21 cellular contexts compared by ENCODE assay signal in the genomic region with DNA sequence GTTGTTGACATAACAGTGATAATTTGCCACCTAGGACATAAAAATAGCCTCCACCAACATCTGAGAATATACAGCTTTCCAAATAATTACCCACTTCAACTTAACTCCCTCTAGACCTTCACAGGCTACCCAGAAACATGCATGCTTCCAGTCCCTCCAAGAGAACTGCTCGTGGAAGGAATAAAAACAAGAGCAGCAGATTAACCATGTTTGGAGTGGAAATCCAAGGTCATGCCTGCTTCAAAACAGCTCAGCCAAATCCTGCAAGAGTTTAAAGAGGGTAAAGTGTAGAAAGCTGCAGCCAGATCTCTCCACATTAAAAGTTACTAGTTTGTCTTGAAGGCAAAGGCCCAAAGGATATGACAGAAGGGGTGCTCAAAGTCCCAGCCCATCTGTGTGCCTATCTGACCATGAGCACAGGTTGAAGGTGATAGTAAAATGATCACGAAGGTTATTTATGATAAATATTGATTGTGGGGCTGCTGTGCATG.
DNase-seq lines count a peak whose midpoint lies in the region; ATAC-seq and TF ChIP-seq lines count a peak whose summit lies in the region.
"Had no signal": no experiment of that assay in that cellular context is flagged by ENCODE, and none has a peak within 500 bp of the region (broad histone marks: within the 10 kb centered on the region; RNA-seq: fewer than 3 reads in every experiment).

No MANE protein-coding gene starts in this region.

- no peak overlapping the region for H3K27ac Mint-ChIP-seq in activated T-cell treated with anti-CD3 and anti-CD28 coated beads, Interleukin-2, amount 50 U/mL, for 72 hours
- H3K27ac Mint-ChIP-seq: CD4-positive, alpha-beta T cell; HFFc6 had no signal

- H3K27me3 Mint-ChIP-seq in activated T-cell treated with anti-CD3 and anti-CD28 coated beads, Interleukin-2, amount 50 U/mL, for 72 hours (ENCODE audit: low read depth) = no peaks in the 10 kb centered on the region

- no peak overlapping the region for H3K4me3 Mint-ChIP-seq in activated T-cell treated with anti-CD3 and anti-CD28 coated beads, Interleukin-2, amount 50 U/mL, for 72 hours
- H3K4me3 Mint-ChIP-seq: CD4-positive, alpha-beta T cell; HFFc6 had no signal

- H3K9ac ChIP-seq in stomach smooth muscle (ENCODE audit: low read length in 2 of 2) = no peak overlapping the region

- ATAC-seq in Right ventricle myocardium inferior (peak; percentile 11), left lobe of liver (peak; percentile 42), upper lobe of right lung (no peak)
- ATAC-seq in activated T-cell treated with anti-CD3 and anti-CD28 coated beads, Interleukin-2, amount 50 U/mL, for 72 hours (replicated peaks in 1 of 2) = no peak

- DNase-seq in Right ventricle myocardium inferior (ENCODE audit: missing footprints) (no peak), cardiac septum (ENCODE audit: low spot score) (no peak), left lobe of liver (ENCODE audit: low spot score) (no peak), activated gamma-delta T cell (lab: John Stamatoyannopoulos, UW) (no peak), NCI-H2107 (lab: John Stamatoyannopoulos, UW) (no peak), upper lobe of right lung (no peak)
- no peak for DNase-seq in activated T-cell treated with anti-CD3 and anti-CD28 coated beads, Interleukin-2, amount 50 U/mL, for 72 hours
- DNase-seq: 8988T; Calu3; CD4-positive, alpha-beta T cell; DMS53; HFFc6; IMR-90; Karpas-422; MM.1S; NCI-H1092 treated with DMSO at 0.1 percent for 48 hours; NCI-H226; NCI-H524 treated with DMSO at 0.1 percent for 48 hours; Peyer's patch had no signal

- H3K27me3 ChIP-seq in stomach smooth muscle (ENCODE audit: control insufficient read depth in 1 of 2, insufficient read depth in 2 of 2, low read length in 2 of 2) = no peaks in the 10 kb centered on the region
- no peaks in the 10 kb centered on the region for H3K27me3 ChIP-seq in upper lobe of right lung
- H3K27me3 ChIP-seq: BE2C, Peyer's patch had no signal

- intact Hi-C loops in Right ventricle myocardium inferior (cut with DNase I) (loop anchor here (5.0 kb wide), 1 partner anchor 107 kb away; no protein-coding TSS in a partner anchor), cardiac septum (cut with DNase I) (loop anchor here (5.0 kb wide), 1 partner anchor 127 kb away; no protein-coding TSS in a partner anchor), upper lobe of right lung (cut with DNase I) (no loop called here)

- no peaks in the 10 kb centered on the region for H3K4me1 Mint-ChIP-seq in activated T-cell treated with anti-CD3 and anti-CD28 coated beads, Interleukin-2, amount 50 U/mL, for 72 hours (ENCODE audit: low read depth)

- no peaks in the 10 kb centered on the region for H3K9me3 Mint-ChIP-seq in activated T-cell treated with anti-CD3 and anti-CD28 coated beads, Interleukin-2, amount 50 U/mL, for 72 hours
- H3K9me3 Mint-ChIP-seq: HFFc6 had no signal

- H3K9me3 ChIP-seq in stomach smooth muscle (ENCODE audit: control insufficient read depth in 2 of 2, low read length in 2 of 2) = no peaks in the 10 kb centered on the region
- H3K9me3 ChIP-seq in upper lobe of right lung = no peaks in the 10 kb centered on the region
- H3K9me3 ChIP-seq: BE2C, Peyer's patch had no signal

- H3K4me1 ChIP-seq in stomach smooth muscle (ENCODE audit: control insufficient read depth, insufficient read depth, low read length) (peaks cover 35% of the 10 kb centered on the region), upper lobe of right lung (no peaks in the 10 kb centered on the region)
- H3K4me1 ChIP-seq: BE2C, Peyer's patch had no signal

- H3K36me3 Mint-ChIP-seq in activated T-cell treated with anti-CD3 and anti-CD28 coated beads, Interleukin-2, amount 50 U/mL, for 72 hours (ENCODE audit: insufficient read depth in 2 of 2) = no peaks in the 10 kb centered on the region

- peak overlapping the region; percentile 49 for H3K27ac ChIP-seq in stomach smooth muscle (ENCODE audit: low read length)
- no peak overlapping the region for H3K27ac ChIP-seq in upper lobe of right lung
- H3K27ac ChIP-seq: Peyer's patch had no signal

- no peaks in the 10 kb centered on the region for H3K36me3 ChIP-seq in stomach smooth muscle (ENCODE audit: control insufficient read depth in 2 of 2, insufficient read depth in 2 of 2, low read length in 2 of 2)
- H3K36me3 ChIP-seq in upper lobe of right lung = no peaks in the 10 kb centered on the region
- H3K36me3 ChIP-seq: Peyer's patch had no signal

- TF ChIP-seq CTCF in upper lobe of right lung (IDR thresholded peaks at IDR 0.05) = no peak

- H3K4me3 ChIP-seq in stomach smooth muscle (ENCODE audit: low read length in 2 of 2) (peak overlapping the region; percentile 15 to 28), upper lobe of right lung (no peak overlapping the region)
- H3K4me3 ChIP-seq: Peyer's patch had no signal

Comparison
In these comparisons a context has a peak if more than half of its experiments do, and no peak if none do; other contexts are left out.
1. ATAC-seq: peak in Right ventricle myocardium inferior (single experiment) and left lobe of liver (single experiment); none in upper lobe of right lung (single experiment) and activated T-cell treated with anti-CD3 and anti-CD28 coated beads, Interleukin-2, amount 50 U/mL, for 72 hours (0 of 2).